12 cellular contexts compared by ENCODE assay signal in genomic region chr18:57807336-57808117, GRCh38. TPM values are rescaled to one million over a fixed set of nuclear protein-coding genes. Genes with fewer than 3 reads are reported as not detected.
DNase-seq lines count a peak whose midpoint lies in the region; ATAC-seq, FAIRE-seq and TF ChIP-seq lines count a peak whose summit lies in the region.
"Had no signal": no experiment of that assay in that cellular context is flagged by ENCODE, and none has a peak within 500 bp of the region (broad histone marks: within the 10 kb centered on the region; RNA-seq: fewer than 3 reads in every experiment).

No MANE protein-coding gene starts in this region.

- DNase-seq in H54 (ENCODE audit: insufficient read length, low spot score) (no peak), adipocyte (ENCODE audit: low read depth) (peak; percentile 50), suprapubic skin (ENCODE audit: low spot score in 2 of 2) (no peak), dorsolateral prefrontal cortex (no peak)
- DNase-seq in activated effector memory CD4-positive, alpha-beta T cell treated with Interleukin-2 at 50 U/mL for 16 hours, result no peak
- DNase-seq: activated CD4-positive, alpha-beta T cell treated with anti-CD3 and anti-CD28 coated beads for 36 hours; DMS79; NCI-H2171 treated with DMSO at 0.1 percent for 48 hours; SHP77 treated with DMSO at 0.1 percent for 48 hours had no signal

- peak overlapping the region; percentile 82 for H3K9ac ChIP-seq in adipocyte (ENCODE audit: low read length)
- H3K9ac ChIP-seq: KMS-11 had no signal

- H3K9me3 ChIP-seq in adipocyte (ENCODE audit: control insufficient read depth, low read length) (peaks cover 8% of the 10 kb centered on the region), gastroesophageal sphincter (peaks cover 0 to 12% (median 0%) of the 10 kb centered on the region in 3 donors), suprapubic skin (no peaks in the 10 kb centered on the region)

- peaks cover 40% of the 10 kb centered on the region for H3K4me1 ChIP-seq in adipocyte (ENCODE audit: control insufficient read depth, insufficient read depth, low read length)
- peaks cover 3 to 35% (median 16%) of the 10 kb centered on the region in 3 donors for H3K4me1 ChIP-seq in gastroesophageal sphincter
- peaks cover 30% of the 10 kb centered on the region for H3K4me1 ChIP-seq in suprapubic skin

- H3K4me3 ChIP-seq in adipocyte (ENCODE audit: low read length), result peak overlapping the region; percentile 69
- H3K4me3 ChIP-seq in gastroesophageal sphincter, result no peak overlapping the region
- H3K4me3 ChIP-seq in suprapubic skin, result no peak overlapping the region
- H3K4me3 ChIP-seq in dorsolateral prefrontal cortex, result no peak overlapping the region

- H3K27ac ChIP-seq in gastroesophageal sphincter (peak overlapping the region; percentile 43 to 95 (median 75)), suprapubic skin (peak overlapping the region; percentile 46), dorsolateral prefrontal cortex (peak overlapping the region in 15 of 59 donors; percentile 2 to 66 (median 24))
- H3K27ac ChIP-seq: KMS-11 had no signal

- TF ChIP-seq POLR2A in H54 (IDR thresholded peaks at IDR 0.05; ENCODE audit: low read depth, low read length) (no peak), gastroesophageal sphincter (IDR thresholded peaks at IDR 0.05) (no peak), suprapubic skin (IDR thresholded peaks at IDR 0.05) (no peak)

- intact Hi-C loops in dorsolateral prefrontal cortex (cut with DNase I), result no loop called here

- FAIRE-seq in H54 (lab: Jason Lieb, UNC), result peak; percentile 53

- WGBS in gastroesophageal sphincter (ENCODE audit: low coverage in 1 of 2), 2 donors, result 2 to 10% methylated on average over 2 of the region's 2 CpGs
- WGBS in suprapubic skin, result 24% methylated on average over 2 of the region's 2 CpGs

- TF ChIP-seq CTCF in gastroesophageal sphincter (IDR thresholded peaks at IDR 0.05) (no peak), suprapubic skin (IDR thresholded peaks at IDR 0.05) (no peak), dorsolateral prefrontal cortex (IDR thresholded peaks at IDR 0.05 in 54 of 56, conservative IDR thresholded peaks at IDR 0.05 in 2 of 56; ENCODE audit: low read depth in 1 of 56, partially characterized antibody in 56 of 56) (no peak)

- ATAC-seq in gastroesophageal sphincter, result no peak
- no peak for ATAC-seq in HG03571 (IDR thresholded peaks at IDR 0.05; ENCODE audit: unreplicated experiment)
- ATAC-seq: activated CD4-positive, alpha-beta T cell treated with anti-CD3 and anti-CD28 coated beads for 36 hours had no signal

- H3K27me3 ChIP-seq in adipocyte (replicated peaks; ENCODE audit: control insufficient read depth, insufficient read depth, low read length) (no peaks in the 10 kb centered on the region), gastroesophageal sphincter (no peaks in the 10 kb centered on the region), suprapubic skin (no peaks in the 10 kb centered on the region), dorsolateral prefrontal cortex (peaks cover 0 to 14% (median 3%) of the 10 kb centered on the region in 45 donors)

- H3K36me3 ChIP-seq in adipocyte (ENCODE audit: control insufficient read depth, insufficient read depth, low read length, severe bottlenecking), result no peaks in the 10 kb centered on the region
- H3K36me3 ChIP-seq in gastroesophageal sphincter, result no peaks in the 10 kb centered on the region
- H3K36me3 ChIP-seq in suprapubic skin, result no peaks in the 10 kb centered on the region

- TF ChIP-seq EP300 in gastroesophageal sphincter (IDR thresholded peaks at IDR 0.05) (no peak), suprapubic skin (IDR thresholded peaks at IDR 0.05) (no peak)

RNA-seq across cellular contexts. Expression of gene ATP8B1, which starts 4.4 kb away (rescaled TPM):
- total RNA-seq in gastroesophageal sphincter (10 to 100 TPM; 17.4 to 26.2 (median 23.4) TPM), suprapubic skin (10 to 100 TPM; 21.5 to 59.1 (median 26.0) TPM), dorsolateral prefrontal cortex (10 to 100 TPM in 48 of 120 experiments, 1 to 10 TPM in 72; 4.6 to 17.5 (median 9.2) TPM)
- total RNA-seq: activated CD4-positive, alpha-beta T cell treated with anti-CD3 and anti-CD28 coated beads for 36 hours had no signal
